6 cellular contexts compared by ENCODE assay signal in genomic region chr12:50059440-50060119, GRCh38. TPM values are rescaled to one million over a fixed set of nuclear protein-coding genes. Genes with fewer than 3 reads are reported as not detected.
A peak's percentile ranks its signal among the peaks of the same experiment; 100 is the strongest.
DNase-seq lines count a peak whose midpoint lies in the region.

No MANE protein-coding gene starts in this region.

- DNase-seq in HT1080 (ENCODE audit: low read depth) = peak; percentile 79
- DNase-seq in activated CD8-positive, alpha-beta memory T cell treated with anti-CD3 and anti-CD28 coated beads, Interleukin-2, amount 50 U/mL, for 48 hours = peak; percentile 81
- peak; percentile 76 for DNase-seq in stimulated activated CD4-positive, alpha-beta T cell treated with anti-CD3 and anti-CD28 coated beads, Interleukin-15, amount 100 ng/mL, for 24 hours
- DNase-seq in NCI-H187 (lab: John Stamatoyannopoulos, UW) = no peak
- DNase-seq in NCI-H1930 (lab: John Stamatoyannopoulos, UW) = no peak
- no peak for DNase-seq in DMS 273 treated with DMSO at 0.1 percent for 48 hours (lab: John Stamatoyannopoulos, UW)

RNA-seq across cellular contexts. Expression of gene ASIC1, which starts 2.2 kb away (rescaled TPM):
- 6.0 and 9.5 TPM in 2 replicates for total RNA-seq in HT1080 (2014; rRNA removed; shearing (Covaris generic))
- 25.8 and 29.0 TPM in 2 replicates for polyA plus RNA-seq in HT1080 (2015; cell fraction: cytosol; rRNA removed)
- polyA plus RNA-seq in HT1080 (2015; cell fraction: nucleus; rRNA removed) = 42.0 and 46.5 TPM in 2 replicates

RNA-seq across cellular contexts. Expression of gene SMARCD1, which starts 25.6 kb away (rescaled TPM):
- total RNA-seq in HT1080 (2014; rRNA removed; shearing (Covaris generic)) = 121 and 161 TPM in 2 replicates
- 114 and 120 TPM in 2 replicates for polyA plus RNA-seq in HT1080 (2015; cell fraction: cytosol; rRNA removed)
- 156 and 161 TPM in 2 replicates for polyA plus RNA-seq in HT1080 (2015; cell fraction: nucleus; rRNA removed)

RNA-seq across cellular contexts. Expression of gene RACGAP1, which starts 34.3 kb away (rescaled TPM):
- 138 and 155 TPM in 2 replicates for total RNA-seq in HT1080 (2014; rRNA removed; shearing (Covaris generic))
- polyA plus RNA-seq in HT1080 (2015; cell fraction: cytosol; rRNA removed) = 102 and 108 TPM in 2 replicates
- polyA plus RNA-seq in HT1080 (2015; cell fraction: nucleus; rRNA removed) = 146 and 164 TPM in 2 replicates

RNA-seq across cellular contexts. Expression of gene GPD1, which starts 44.2 kb away (rescaled TPM):
- 0.27 and 0.31 TPM in 2 replicates for total RNA-seq in HT1080 (2014; rRNA removed; shearing (Covaris generic))
- 0.08 TPM in 1 of 2 replicates, not detected in the other for polyA plus RNA-seq in HT1080 (2015; cell fraction: cytosol; rRNA removed)
- 0.23 and 0.94 TPM in 2 replicates for polyA plus RNA-seq in HT1080 (2015; cell fraction: nucleus; rRNA removed)

RNA-seq across cellular contexts. Expression of gene COX14, which starts 52.5 kb away (rescaled TPM):
- total RNA-seq in HT1080 (2014; rRNA removed; shearing (Covaris generic)) = 58.9 and 119 TPM in 2 replicates
- 47.7 and 79.3 TPM in 2 replicates for polyA plus RNA-seq in HT1080 (2015; cell fraction: cytosol; rRNA removed)
- 16.7 and 23.4 TPM in 2 replicates for polyA plus RNA-seq in HT1080 (2015; cell fraction: nucleus; rRNA removed)

Comparison
In these comparisons a context has a peak if more than half of its experiments do, and no peak if none do; other contexts are left out.
1. DNase-seq: peak in HT1080 (single experiment), activated CD8-positive, alpha-beta memory T cell treated with anti-CD3 and anti-CD28 coated beads, Interleukin-2, amount 50 U/mL, for 48 hours (single experiment) and stimulated activated CD4-positive, alpha-beta T cell treated with anti-CD3 and anti-CD28 coated beads, Interleukin-15, amount 100 ng/mL, for 24 hours (single experiment); none in NCI-H187 (0 of 2), NCI-H1930 (0 of 2) and DMS 273 treated with DMSO at 0.1 percent for 48 hours (single experiment).